Comparison of ENCODE assay signal across 1 cellular context in the genomic region with DNA sequence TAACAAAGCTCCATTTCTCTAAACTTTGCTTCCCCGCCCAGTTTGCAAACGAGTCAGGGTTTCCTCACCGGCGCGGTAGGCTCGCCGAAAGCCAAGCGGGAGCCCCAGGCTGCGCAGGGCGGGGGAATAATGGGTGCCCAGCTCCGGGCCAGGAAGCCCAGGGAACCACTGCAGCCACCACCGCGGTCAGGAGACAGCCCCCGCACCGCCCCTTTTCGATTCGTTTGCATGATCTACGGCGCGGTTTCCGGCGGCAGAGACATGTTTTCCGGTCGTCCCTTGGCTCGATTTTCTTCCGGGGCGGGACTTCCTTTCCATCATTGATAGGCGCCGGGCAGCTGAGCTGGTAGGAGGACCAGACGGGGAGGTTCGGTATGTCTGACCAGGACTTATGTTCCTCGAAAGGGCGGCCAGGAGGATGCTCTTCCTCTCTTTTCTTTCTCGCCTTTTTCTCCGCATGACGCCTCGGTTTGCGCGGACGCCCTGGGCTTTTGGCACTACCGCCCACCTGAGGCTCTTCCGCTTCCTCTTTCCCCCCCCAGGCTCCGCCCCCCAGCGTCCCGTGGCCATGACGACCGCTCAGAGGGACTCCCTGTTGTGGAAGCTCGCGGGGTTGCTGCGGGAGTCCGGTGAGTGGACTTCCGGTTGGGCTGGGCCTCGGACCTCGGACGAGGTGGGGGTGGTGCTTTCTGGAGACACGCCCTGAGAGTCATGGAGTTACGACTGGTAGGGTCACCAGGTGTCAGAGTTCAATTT.
TF ChIP-seq lines count a peak whose summit lies in the region.

A gene with protein sequence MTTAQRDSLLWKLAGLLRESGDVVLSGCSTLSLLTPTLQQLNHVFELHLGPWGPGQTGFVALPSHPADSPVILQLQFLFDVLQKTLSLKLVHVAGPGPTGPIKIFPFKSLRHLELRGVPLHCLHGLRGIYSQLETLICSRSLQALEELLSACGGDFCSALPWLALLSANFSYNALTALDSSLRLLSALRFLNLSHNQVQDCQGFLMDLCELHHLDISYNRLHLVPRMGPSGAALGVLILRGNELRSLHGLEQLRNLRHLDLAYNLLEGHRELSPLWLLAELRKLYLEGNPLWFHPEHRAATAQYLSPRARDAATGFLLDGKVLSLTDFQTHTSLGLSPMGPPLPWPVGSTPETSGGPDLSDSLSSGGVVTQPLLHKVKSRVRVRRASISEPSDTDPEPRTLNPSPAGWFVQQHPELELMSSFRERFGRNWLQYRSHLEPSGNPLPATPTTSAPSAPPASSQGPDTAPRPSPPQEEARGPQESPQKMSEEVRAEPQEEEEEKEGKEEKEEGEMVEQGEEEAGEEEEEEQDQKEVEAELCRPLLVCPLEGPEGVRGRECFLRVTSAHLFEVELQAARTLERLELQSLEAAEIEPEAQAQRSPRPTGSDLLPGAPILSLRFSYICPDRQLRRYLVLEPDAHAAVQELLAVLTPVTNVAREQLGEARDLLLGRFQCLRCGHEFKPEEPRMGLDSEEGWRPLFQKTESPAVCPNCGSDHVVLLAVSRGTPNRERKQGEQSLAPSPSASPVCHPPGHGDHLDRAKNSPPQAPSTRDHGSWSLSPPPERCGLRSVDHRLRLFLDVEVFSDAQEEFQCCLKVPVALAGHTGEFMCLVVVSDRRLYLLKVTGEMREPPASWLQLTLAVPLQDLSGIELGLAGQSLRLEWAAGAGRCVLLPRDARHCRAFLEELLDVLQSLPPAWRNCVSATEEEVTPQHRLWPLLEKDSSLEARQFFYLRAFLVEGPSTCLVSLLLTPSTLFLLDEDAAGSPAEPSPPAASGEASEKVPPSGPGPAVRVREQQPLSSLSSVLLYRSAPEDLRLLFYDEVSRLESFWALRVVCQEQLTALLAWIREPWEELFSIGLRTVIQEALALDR (plus strand): TSS at position 306 of the 756 bp plus-strand sequence. CDS start 263 bp downstream, at position 569.

TF ChIP-seq in HepG2, 621 proteins besides CTCF, POLR2A, EP300 and RAD21 (continued from another document and continues in another):
- TF ChIP-seq, protein P1, sequence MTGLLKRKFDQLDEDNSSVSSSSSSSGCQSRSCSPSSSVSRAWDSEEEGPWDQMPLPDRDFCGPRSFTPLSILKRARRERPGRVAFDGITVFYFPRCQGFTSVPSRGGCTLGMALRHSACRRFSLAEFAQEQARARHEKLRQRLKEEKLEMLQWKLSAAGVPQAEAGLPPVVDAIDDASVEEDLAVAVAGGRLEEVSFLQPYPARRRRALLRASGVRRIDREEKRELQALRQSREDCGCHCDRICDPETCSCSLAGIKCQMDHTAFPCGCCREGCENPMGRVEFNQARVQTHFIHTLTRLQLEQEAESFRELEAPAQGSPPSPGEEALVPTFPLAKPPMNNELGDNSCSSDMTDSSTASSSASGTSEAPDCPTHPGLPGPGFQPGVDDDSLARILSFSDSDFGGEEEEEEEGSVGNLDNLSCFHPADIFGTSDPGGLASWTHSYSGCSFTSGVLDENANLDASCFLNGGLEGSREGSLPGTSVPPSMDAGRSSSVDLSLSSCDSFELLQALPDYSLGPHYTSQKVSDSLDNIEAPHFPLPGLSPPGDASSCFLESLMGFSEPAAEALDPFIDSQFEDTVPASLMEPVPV (CRISPR knock-in tag; IDR thresholded peaks at IDR 0.05): peak; percentile 18; the same call in 1 of the 2 replicates
- TF ChIP-seq, protein P2, sequence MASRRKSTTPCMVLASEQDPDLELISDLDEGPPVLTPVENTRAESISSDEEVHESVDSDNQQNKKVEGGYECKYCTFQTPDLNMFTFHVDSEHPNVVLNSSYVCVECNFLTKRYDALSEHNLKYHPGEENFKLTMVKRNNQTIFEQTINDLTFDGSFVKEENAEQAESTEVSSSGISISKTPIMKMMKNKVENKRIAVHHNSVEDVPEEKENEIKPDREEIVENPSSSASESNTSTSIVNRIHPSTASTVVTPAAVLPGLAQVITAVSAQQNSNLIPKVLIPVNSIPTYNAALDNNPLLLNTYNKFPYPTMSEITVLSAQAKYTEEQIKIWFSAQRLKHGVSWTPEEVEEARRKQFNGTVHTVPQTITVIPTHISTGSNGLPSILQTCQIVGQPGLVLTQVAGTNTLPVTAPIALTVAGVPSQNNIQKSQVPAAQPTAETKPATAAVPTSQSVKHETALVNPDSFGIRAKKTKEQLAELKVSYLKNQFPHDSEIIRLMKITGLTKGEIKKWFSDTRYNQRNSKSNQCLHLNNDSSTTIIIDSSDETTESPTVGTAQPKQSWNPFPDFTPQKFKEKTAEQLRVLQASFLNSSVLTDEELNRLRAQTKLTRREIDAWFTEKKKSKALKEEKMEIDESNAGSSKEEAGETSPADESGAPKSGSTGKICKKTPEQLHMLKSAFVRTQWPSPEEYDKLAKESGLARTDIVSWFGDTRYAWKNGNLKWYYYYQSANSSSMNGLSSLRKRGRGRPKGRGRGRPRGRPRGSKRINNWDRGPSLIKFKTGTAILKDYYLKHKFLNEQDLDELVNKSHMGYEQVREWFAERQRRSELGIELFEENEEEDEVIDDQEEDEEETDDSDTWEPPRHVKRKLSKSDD (CRISPR knock-in tag; IDR thresholded peaks at IDR 0.05; ENCODE audit: low read depth): no peak
- TF ChIP-seq PCBP2 (optimal IDR thresholded peaks at IDR 0.05; ENCODE audit: low read depth, low read length, poor library complexity, severe bottlenecking) (no peak), TCF7L2 (IDR thresholded peaks at IDR 0.05; ENCODE audit: low read depth, low read length) (no peak), SP1 (IDR thresholded peaks at IDR 0.05) (no peak; the same call in none of the 2 replicates), SP1 (CRISPR knock-in tag; IDR thresholded peaks at IDR 0.05) (peak; percentile 90), ZNF333 (CRISPR knock-in tag; IDR thresholded peaks at IDR 0.05; ENCODE audit: borderline replicate concordance) (0 out of 2 replicates have a peak, but pooled peaks have one; percentile 49), DNMT3B (CRISPR knock-in tag; conservative IDR thresholded peaks at IDR 0.05) (peak; percentile 56; the same call in 1 of the 2 replicates), KLF11 (CRISPR knock-in tag; IDR thresholded peaks at IDR 0.05) (peak; percentile 44; the same call in 1 of the 2 replicates), ZNF768 (CRISPR knock-in tag; IDR thresholded peaks at IDR 0.05) (peak; percentile 79), NFE2L1 (CRISPR knock-in tag; IDR thresholded peaks at IDR 0.05; ENCODE audit: borderline replicate concordance) (no peak; the same call in 1 of the 2 replicates), ZNF552 (CRISPR knock-in tag; IDR thresholded peaks at IDR 0.05; ENCODE audit: borderline replicate concordance) (peak; percentile 67; the same call in 1 of the 2 replicates), EZH2 (conservative IDR thresholded peaks at IDR 0.05; ENCODE audit: low read depth, low read length) (no peak), ZNF558 (CRISPR knock-in tag; IDR thresholded peaks at IDR 0.05; ENCODE audit: borderline replicate concordance) (no peak), PAX8 (CRISPR knock-in tag; IDR thresholded peaks at IDR 0.05; ENCODE audit: borderline replicate concordance) (no peak), MXI1 (IDR thresholded peaks at IDR 0.05; ENCODE audit: borderline replicate concordance, low read depth, low read length) (peak; percentile 98; the same call in 2 of the 3 replicates), MTA1 (CRISPR knock-in tag; IDR thresholded peaks at IDR 0.05; ENCODE audit: borderline replicate concordance) (peak; percentile 33; the same call in 1 of the 2 replicates), TRIM24 (CRISPR knock-in tag; IDR thresholded peaks at IDR 0.05) (no peak), ZNF619 (CRISPR knock-in tag; IDR thresholded peaks at IDR 0.05) (peak; percentile 72; the same call in 1 of the 2 replicates), HNRNPL (IDR thresholded peaks at IDR 0.05; ENCODE audit: low read depth, low read length) (peak; percentile 57; the same call in 1 of the 2 replicates), AGO1 (IDR thresholded peaks at IDR 0.05; ENCODE audit: low read depth, low read length, poor library complexity, severe bottlenecking) (no peak), NCOA5 (CRISPR knock-in tag; IDR thresholded peaks at IDR 0.05) (no peak), FOXK2 (IDR thresholded peaks at IDR 0.05) (peak; percentile 95), SSRP1 (CRISPR knock-in tag; IDR thresholded peaks at IDR 0.05) (no peak; the same call in 1 of the 2 replicates), MAFF (IDR thresholded peaks at IDR 0.05; ENCODE audit: low read depth, low read length) (no peak), THAP11 (CRISPR knock-in tag; IDR thresholded peaks at IDR 0.05) (peak; percentile 95), ESRRA (CRISPR knock-in tag; IDR thresholded peaks at IDR 0.05; ENCODE audit: low read depth) (no peak), TCF7 (IDR thresholded peaks at IDR 0.05; ENCODE audit: low read depth) (no peak), ATM (IDR thresholded peaks at IDR 0.05; ENCODE audit: borderline replicate concordance) (no peak), ZNF749 (CRISPR knock-in tag; IDR thresholded peaks at IDR 0.05; ENCODE audit: borderline replicate concordance) (0 out of 2 replicates have a peak, but pooled peaks have one; percentile 76), SETDB1 (CRISPR knock-in tag; IDR thresholded peaks at IDR 0.05; ENCODE audit: borderline replicate concordance) (0 out of 2 replicates have a peak, but pooled peaks have one; percentile 69), ZNF577 (CRISPR knock-in tag; IDR thresholded peaks at IDR 0.05; ENCODE audit: borderline replicate concordance, low read depth) (no peak), HMGA1 (CRISPR knock-in tag; conservative IDR thresholded peaks at IDR 0.05) (no peak), U2AF1 (optimal IDR thresholded peaks at IDR 0.05; ENCODE audit: low read depth, low read length) (no peak)
- TF ChIP-seq, protein P3, sequence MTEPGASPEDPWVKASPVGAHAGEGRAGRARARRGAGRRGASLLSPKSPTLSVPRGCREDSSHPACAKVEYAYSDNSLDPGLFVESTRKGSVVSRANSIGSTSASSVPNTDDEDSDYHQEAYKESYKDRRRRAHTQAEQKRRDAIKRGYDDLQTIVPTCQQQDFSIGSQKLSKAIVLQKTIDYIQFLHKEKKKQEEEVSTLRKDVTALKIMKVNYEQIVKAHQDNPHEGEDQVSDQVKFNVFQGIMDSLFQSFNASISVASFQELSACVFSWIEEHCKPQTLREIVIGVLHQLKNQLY (CRISPR knock-in tag; IDR thresholded peaks at IDR 0.05): peak; percentile 49; the same call in 1 of the 2 replicates
- TF ChIP-seq, protein P4, sequence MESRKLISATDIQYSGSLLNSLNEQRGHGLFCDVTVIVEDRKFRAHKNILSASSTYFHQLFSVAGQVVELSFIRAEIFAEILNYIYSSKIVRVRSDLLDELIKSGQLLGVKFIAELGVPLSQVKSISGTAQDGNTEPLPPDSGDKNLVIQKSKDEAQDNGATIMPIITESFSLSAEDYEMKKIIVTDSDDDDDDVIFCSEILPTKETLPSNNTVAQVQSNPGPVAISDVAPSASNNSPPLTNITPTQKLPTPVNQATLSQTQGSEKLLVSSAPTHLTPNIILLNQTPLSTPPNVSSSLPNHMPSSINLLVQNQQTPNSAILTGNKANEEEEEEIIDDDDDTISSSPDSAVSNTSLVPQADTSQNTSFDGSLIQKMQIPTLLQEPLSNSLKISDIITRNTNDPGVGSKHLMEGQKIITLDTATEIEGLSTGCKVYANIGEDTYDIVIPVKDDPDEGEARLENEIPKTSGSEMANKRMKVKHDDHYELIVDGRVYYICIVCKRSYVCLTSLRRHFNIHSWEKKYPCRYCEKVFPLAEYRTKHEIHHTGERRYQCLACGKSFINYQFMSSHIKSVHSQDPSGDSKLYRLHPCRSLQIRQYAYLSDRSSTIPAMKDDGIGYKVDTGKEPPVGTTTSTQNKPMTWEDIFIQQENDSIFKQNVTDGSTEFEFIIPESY (CRISPR knock-in tag; IDR thresholded peaks at IDR 0.05): peak; percentile 7; the same call in 1 of the 2 replicates
- TF ChIP-seq, protein P5, sequence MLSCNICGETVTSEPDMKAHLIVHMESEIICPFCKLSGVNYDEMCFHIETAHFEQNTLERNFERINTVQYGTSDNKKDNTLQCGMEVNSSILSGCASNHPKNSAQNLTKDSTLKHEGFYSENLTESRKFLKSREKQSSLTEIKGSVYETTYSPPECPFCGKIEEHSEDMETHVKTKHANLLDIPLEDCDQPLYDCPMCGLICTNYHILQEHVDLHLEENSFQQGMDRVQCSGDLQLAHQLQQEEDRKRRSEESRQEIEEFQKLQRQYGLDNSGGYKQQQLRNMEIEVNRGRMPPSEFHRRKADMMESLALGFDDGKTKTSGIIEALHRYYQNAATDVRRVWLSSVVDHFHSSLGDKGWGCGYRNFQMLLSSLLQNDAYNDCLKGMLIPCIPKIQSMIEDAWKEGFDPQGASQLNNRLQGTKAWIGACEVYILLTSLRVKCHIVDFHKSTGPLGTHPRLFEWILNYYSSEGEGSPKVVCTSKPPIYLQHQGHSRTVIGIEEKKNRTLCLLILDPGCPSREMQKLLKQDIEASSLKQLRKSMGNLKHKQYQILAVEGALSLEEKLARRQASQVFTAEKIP (CRISPR knock-in tag; IDR thresholded peaks at IDR 0.05; ENCODE audit: borderline replicate concordance): no peak
- TF ChIP-seq, protein P6, sequence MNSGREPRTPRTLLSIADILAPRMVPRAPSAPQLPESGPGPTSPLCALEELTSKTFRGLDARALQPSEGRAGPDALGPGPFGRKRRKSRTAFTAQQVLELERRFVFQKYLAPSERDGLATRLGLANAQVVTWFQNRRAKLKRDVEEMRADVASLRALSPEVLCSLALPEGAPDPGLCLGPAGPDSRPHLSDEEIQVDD (CRISPR knock-in tag; IDR thresholded peaks at IDR 0.05; ENCODE audit: borderline replicate concordance): 0 out of 2 replicates have a peak, but pooled peaks have one; percentile 79
- TF ChIP-seq, protein P7, sequence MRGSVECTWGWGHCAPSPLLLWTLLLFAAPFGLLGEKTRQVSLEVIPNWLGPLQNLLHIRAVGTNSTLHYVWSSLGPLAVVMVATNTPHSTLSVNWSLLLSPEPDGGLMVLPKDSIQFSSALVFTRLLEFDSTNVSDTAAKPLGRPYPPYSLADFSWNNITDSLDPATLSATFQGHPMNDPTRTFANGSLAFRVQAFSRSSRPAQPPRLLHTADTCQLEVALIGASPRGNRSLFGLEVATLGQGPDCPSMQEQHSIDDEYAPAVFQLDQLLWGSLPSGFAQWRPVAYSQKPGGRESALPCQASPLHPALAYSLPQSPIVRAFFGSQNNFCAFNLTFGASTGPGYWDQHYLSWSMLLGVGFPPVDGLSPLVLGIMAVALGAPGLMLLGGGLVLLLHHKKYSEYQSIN (CRISPR knock-in tag; IDR thresholded peaks at IDR 0.05; ENCODE audit: borderline replicate concordance): no peak
- TF ChIP-seq, protein P8, sequence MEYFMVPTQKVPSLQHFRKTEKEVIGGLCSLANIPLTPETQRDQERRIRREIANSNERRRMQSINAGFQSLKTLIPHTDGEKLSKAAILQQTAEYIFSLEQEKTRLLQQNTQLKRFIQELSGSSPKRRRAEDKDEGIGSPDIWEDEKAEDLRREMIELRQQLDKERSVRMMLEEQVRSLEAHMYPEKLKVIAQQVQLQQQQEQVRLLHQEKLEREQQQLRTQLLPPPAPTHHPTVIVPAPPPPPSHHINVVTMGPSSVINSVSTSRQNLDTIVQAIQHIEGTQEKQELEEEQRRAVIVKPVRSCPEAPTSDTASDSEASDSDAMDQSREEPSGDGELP (IDR thresholded peaks at IDR 0.05; ENCODE audit: borderline replicate concordance, low read depth): peak; percentile 37
